27 cellular contexts compared by ENCODE assay signal in the genomic region with DNA sequence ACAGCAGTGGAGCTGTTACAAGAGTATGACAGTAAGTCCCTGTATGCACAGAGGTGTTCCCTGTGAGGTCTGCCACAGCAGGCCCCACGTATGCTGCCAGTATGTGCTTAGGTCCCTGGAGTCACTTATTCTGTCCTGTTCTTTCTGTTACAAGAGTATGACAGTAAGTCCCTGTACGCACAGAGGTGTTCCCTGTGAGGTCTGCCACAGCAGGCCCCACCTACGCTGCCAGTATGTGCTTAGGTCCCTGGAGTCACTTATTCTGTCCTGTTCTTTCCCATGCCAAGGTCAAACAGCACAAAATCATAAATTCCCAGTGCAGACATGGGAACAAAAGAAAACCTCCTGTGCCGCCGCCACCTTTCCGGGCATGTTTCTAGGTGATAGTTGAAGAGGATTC.
"Had no signal": no experiment of that assay in that cellular context is flagged by ENCODE, and none has a peak within 500 bp of the region (broad histone marks: within the 10 kb centered on the region; RNA-seq: fewer than 3 reads in every experiment).

No MANE protein-coding gene starts in this region.

- H3K36me3 Mint-ChIP-seq: activated CD4-positive, alpha-beta memory T cell treated with anti-CD3 and anti-CD28 coated beads for 36 hours; activated naive CD4-positive, alpha-beta T cell treated with anti-CD3 and anti-CD28 coated beads, Interleukin-2, amount 10 ng/mL, durations not matched to agents 7 days and 5 days; activated naive CD8-positive, alpha-beta T cell treated with anti-CD3 and anti-CD28 coated beads, Interleukin-2, amount 10 ng/mL, durations not matched to agents 7 days and 5 days; immature natural killer cell had no signal

- H3K27me3 Mint-ChIP-seq: type B pancreatic cell had no signal

- H3K4me1 ChIP-seq: foreskin keratinocyte, pancreas, prostate gland had no signal

- H3K27me3 ChIP-seq: brain microvascular endothelial cell, esophagus muscularis mucosa, foreskin keratinocyte, heart left ventricle, left lung, neutrophil, pancreas, vagina had no signal

- H3K4me1 Mint-ChIP-seq: activated naive CD4-positive, alpha-beta T cell treated with anti-CD3 and anti-CD28 coated beads, Interleukin-2, amount 10 ng/mL, durations not matched to agents 7 days and 5 days had no signal

- H3K4me3 ChIP-seq: esophagus muscularis mucosa, heart left ventricle, left lung, pancreas, prostate gland, vagina had no signal

- DNase-seq: activated CD4-positive, alpha-beta memory T cell treated with anti-CD3 and anti-CD28 coated beads for 36 hours; activated CD4-positive, alpha-beta T cell treated with anti-CD3 and anti-CD28 coated beads, Interleukin-2, amount 10 ng/mL, durations not matched to agents 24 days and 14 days; activated CD4-positive, CD25-positive, alpha-beta regulatory T cell treated with anti-CD3 and anti-CD28 coated beads, Interleukin-2, amount 50 U/mL, for 72 hours; activated CD8-positive, alpha-beta memory T cell treated with anti-CD3 and anti-CD28 coated beads, Interleukin-2, amount 50 U/mL, for 4 hours; activated effector memory CD4-positive, alpha-beta T cell treated with anti-CD3 and anti-CD28 coated beads, Interleukin-2, amount 50 U/mL, for 16 hours; activated naive CD4-positive, alpha-beta T cell treated with anti-CD3 and anti-CD28 coated beads, Interleukin-2, amount 10 ng/mL, durations not matched to agents 7 days and 5 days; activated naive CD8-positive, alpha-beta T cell treated with anti-CD3 and anti-CD28 coated beads, Interleukin-2, amount 10 ng/mL, durations not matched to agents 7 days and 5 days; activated T-cell treated with anti-CD3 and anti-CD28 coated beads, Interleukin-2, amount 50 U/mL, for 1 hour; brain microvascular endothelial cell; endodermal cell; foreskin keratinocyte; heart left ventricle; immature natural killer cell; kidney; left lung; pancreas; stimulated activated CD4-positive, alpha-beta T cell treated with anti-CD3 and anti-CD28 coated beads, Interleukin-15, amount 100 ng/mL, for 24 hours; stimulated activated CD4-positive, alpha-beta T cell treated with anti-CD3 and anti-CD28 coated beads, Interleukin-2, amount 100 ng/mL, for 24 hours; stimulated activated naive B cell treated with anti-CD40 and anti-IgM and Interleukin-4, amounts not matched to agents 10 μg/mL and 1 μg/mL and 100 μg/mL, for 72 hours; T-helper 2 cell had no signal

- H3K36me3 ChIP-seq: neutrophil had no signal

- H3K4me3 Mint-ChIP-seq: activated CD4-positive, alpha-beta memory T cell treated with anti-CD3 and anti-CD28 coated beads for 36 hours; activated CD4-positive, alpha-beta T cell treated with anti-CD3 and anti-CD28 coated beads, Interleukin-2, amount 10 ng/mL, durations not matched to agents 24 days and 14 days; activated naive CD4-positive, alpha-beta T cell treated with anti-CD3 and anti-CD28 coated beads, Interleukin-2, amount 10 ng/mL, durations not matched to agents 7 days and 5 days; activated naive CD8-positive, alpha-beta T cell treated with anti-CD3 and anti-CD28 coated beads, Interleukin-2, amount 10 ng/mL, durations not matched to agents 7 days and 5 days; activated T-helper 1 cell treated with anti-CD3 and anti-CD28 coated beads, Interleukin-12 subunit alpha, Interleukin-12 subunit beta, Interleukin-2, Interleukin-4 antibody, amounts not matched to agents 30 ng/mL and 10 ng/mL and 1 ng/mL, durations not matched to agents 14 hours and 24 hours and 36 hours; endodermal cell; immature natural killer cell; nephron; stimulated activated naive B cell treated with anti-CD40 and anti-IgM and Interleukin-4, amounts not matched to agents 10 μg/mL and 1 μg/mL and 100 μg/mL, for 72 hours; type B pancreatic cell had no signal

- ATAC-seq: foreskin keratinocyte; left lung; pancreas; stimulated activated naive B cell treated with anti-CD40 and anti-IgM and Interleukin-4, amounts not matched to agents 10 μg/mL and 1 μg/mL and 100 μg/mL, for 72 hours had no signal

- H3K27ac Mint-ChIP-seq: activated CD4-positive, alpha-beta memory T cell treated with anti-CD3 and anti-CD28 coated beads for 36 hours; activated CD4-positive, alpha-beta T cell treated with anti-CD3 and anti-CD28 coated beads, Interleukin-2, amount 10 ng/mL, durations not matched to agents 24 days and 14 days; activated naive CD4-positive, alpha-beta T cell treated with anti-CD3 and anti-CD28 coated beads, Interleukin-2, amount 10 ng/mL, durations not matched to agents 7 days and 5 days; activated naive CD8-positive, alpha-beta T cell treated with anti-CD3 and anti-CD28 coated beads, Interleukin-2, amount 10 ng/mL, durations not matched to agents 7 days and 5 days; activated T-helper 1 cell treated with anti-CD3 and anti-CD28 coated beads, Interleukin-12 subunit alpha, Interleukin-12 subunit beta, Interleukin-2, Interleukin-4 antibody, amounts not matched to agents 30 ng/mL and 10 ng/mL and 1 ng/mL, durations not matched to agents 14 hours and 24 hours and 36 hours; endodermal cell; immature natural killer cell; nephron; stimulated activated naive B cell treated with anti-CD40 and anti-IgM and Interleukin-4, amounts not matched to agents 10 μg/mL and 1 μg/mL and 100 μg/mL, for 72 hours; type B pancreatic cell had no signal

- H3K27ac ChIP-seq: esophagus muscularis mucosa, foreskin keratinocyte, heart left ventricle, left lung, neutrophil, pancreas, prostate gland had no signal

- H3K9me3 Mint-ChIP-seq: activated CD4-positive, alpha-beta memory T cell treated with anti-CD3 and anti-CD28 coated beads for 36 hours; activated CD4-positive, alpha-beta T cell treated with anti-CD3 and anti-CD28 coated beads, Interleukin-2, amount 10 ng/mL, durations not matched to agents 24 days and 14 days; activated naive CD4-positive, alpha-beta T cell treated with anti-CD3 and anti-CD28 coated beads, Interleukin-2, amount 10 ng/mL, durations not matched to agents 7 days and 5 days; activated naive CD8-positive, alpha-beta T cell treated with anti-CD3 and anti-CD28 coated beads, Interleukin-2, amount 10 ng/mL, durations not matched to agents 7 days and 5 days; activated T-helper 1 cell treated with anti-CD3 and anti-CD28 coated beads, Interleukin-12 subunit alpha, Interleukin-12 subunit beta, Interleukin-2, Interleukin-4 antibody, amounts not matched to agents 30 ng/mL and 10 ng/mL and 1 ng/mL, durations not matched to agents 14 hours and 24 hours and 36 hours; endodermal cell; immature natural killer cell; nephron; stimulated activated naive B cell treated with anti-CD40 and anti-IgM and Interleukin-4, amounts not matched to agents 10 μg/mL and 1 μg/mL and 100 μg/mL, for 72 hours; type B pancreatic cell had no signal

- H3K9me3 ChIP-seq: esophagus muscularis mucosa, heart left ventricle, left lung, neutrophil, pancreas, prostate gland, vagina had no signal
